Comparison of ENCODE assay signal across 1 cellular context in the genomic region with DNA sequence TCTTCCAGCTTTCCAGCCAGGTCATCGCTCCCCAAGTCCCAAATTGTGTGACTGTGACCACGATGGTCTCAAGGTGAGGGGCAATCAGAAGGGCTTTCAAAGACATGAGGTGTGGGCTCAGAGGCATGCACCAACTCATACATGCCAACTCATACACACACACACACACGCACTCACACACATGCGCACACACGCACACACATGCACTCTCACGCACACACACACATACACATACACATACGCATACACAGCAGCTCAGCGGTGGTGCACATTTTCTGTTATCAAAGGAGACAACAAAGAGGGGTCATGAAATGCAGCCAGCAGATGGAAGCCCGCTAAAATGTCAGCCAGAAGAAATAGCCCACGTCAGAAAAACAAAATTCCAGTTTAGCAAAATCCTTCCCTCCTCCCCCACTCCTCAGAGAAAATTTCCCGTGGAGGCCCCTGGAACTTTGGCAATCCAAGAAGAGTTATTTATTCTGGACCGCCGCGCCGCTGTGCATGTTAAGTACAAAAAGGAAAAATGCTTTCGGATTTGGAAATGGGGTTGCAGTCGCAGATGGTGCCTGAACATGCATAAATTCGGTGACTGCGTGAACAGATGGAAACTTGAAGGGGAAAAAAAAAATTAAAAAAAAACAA.
TF ChIP-seq lines count a peak whose summit lies in the region.

No MANE protein-coding gene starts in this region.

TF ChIP-seq in A549, 52 proteins besides CTCF, POLR2A, EP300 and RAD21 (continued from another document):
- TF ChIP-seq, protein P1, sequence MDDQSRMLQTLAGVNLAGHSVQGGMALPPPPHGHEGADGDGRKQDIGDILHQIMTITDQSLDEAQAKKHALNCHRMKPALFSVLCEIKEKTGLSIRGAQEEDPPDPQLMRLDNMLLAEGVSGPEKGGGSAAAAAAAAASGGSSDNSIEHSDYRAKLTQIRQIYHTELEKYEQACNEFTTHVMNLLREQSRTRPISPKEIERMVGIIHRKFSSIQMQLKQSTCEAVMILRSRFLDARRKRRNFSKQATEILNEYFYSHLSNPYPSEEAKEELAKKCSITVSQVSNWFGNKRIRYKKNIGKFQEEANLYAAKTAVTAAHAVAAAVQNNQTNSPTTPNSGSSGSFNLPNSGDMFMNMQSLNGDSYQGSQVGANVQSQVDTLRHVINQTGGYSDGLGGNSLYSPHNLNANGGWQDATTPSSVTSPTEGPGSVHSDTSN (IDR thresholded peaks at IDR 0.05) = no peak
- TF ChIP-seq POLR2AphosphoS2 (conservative IDR thresholded peaks at IDR 0.05; ENCODE audit: low read length) (no peak), CHD2 (IDR thresholded peaks at IDR 0.05; ENCODE audit: low read length, partially characterized antibody) (no peak), PHF8 (IDR thresholded peaks at IDR 0.05; ENCODE audit: borderline replicate concordance, low read depth) (no peak)
